In the genomic region with DNA sequence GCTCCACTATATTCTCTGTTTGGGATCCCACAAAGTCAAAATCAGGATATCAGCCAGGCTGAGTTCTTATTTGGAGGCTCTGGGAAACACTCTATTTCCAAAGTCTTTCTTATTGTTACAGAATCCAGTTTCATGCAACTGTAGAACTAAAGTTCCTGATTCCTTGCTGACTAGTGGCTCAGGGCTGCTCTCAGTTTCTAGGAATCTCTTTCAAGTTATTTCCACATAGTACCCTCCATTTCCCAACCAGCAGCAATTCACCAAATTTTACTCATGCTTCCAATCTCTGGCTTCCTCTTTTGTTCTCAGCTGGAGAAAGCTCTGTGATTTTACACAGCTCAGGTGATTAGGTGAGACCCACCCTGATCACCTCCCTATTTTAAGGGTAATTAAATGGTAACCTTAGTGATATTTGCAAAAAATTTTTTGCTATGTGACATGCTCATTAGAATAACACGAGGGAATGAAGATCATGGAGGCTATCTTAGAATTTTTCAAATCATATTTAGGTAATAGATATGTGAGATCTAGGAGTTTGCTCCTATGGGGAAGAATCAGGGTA, we compare ENCODE assay signal across 1 cellular context.
TF ChIP-seq lines count a peak whose summit lies in the region.

No MANE protein-coding gene starts in this region.

TF ChIP-seq in GM23338, 12 proteins besides CTCF, POLR2A, EP300 and RAD21 (continued from another document):
- TF ChIP-seq, protein P1, sequence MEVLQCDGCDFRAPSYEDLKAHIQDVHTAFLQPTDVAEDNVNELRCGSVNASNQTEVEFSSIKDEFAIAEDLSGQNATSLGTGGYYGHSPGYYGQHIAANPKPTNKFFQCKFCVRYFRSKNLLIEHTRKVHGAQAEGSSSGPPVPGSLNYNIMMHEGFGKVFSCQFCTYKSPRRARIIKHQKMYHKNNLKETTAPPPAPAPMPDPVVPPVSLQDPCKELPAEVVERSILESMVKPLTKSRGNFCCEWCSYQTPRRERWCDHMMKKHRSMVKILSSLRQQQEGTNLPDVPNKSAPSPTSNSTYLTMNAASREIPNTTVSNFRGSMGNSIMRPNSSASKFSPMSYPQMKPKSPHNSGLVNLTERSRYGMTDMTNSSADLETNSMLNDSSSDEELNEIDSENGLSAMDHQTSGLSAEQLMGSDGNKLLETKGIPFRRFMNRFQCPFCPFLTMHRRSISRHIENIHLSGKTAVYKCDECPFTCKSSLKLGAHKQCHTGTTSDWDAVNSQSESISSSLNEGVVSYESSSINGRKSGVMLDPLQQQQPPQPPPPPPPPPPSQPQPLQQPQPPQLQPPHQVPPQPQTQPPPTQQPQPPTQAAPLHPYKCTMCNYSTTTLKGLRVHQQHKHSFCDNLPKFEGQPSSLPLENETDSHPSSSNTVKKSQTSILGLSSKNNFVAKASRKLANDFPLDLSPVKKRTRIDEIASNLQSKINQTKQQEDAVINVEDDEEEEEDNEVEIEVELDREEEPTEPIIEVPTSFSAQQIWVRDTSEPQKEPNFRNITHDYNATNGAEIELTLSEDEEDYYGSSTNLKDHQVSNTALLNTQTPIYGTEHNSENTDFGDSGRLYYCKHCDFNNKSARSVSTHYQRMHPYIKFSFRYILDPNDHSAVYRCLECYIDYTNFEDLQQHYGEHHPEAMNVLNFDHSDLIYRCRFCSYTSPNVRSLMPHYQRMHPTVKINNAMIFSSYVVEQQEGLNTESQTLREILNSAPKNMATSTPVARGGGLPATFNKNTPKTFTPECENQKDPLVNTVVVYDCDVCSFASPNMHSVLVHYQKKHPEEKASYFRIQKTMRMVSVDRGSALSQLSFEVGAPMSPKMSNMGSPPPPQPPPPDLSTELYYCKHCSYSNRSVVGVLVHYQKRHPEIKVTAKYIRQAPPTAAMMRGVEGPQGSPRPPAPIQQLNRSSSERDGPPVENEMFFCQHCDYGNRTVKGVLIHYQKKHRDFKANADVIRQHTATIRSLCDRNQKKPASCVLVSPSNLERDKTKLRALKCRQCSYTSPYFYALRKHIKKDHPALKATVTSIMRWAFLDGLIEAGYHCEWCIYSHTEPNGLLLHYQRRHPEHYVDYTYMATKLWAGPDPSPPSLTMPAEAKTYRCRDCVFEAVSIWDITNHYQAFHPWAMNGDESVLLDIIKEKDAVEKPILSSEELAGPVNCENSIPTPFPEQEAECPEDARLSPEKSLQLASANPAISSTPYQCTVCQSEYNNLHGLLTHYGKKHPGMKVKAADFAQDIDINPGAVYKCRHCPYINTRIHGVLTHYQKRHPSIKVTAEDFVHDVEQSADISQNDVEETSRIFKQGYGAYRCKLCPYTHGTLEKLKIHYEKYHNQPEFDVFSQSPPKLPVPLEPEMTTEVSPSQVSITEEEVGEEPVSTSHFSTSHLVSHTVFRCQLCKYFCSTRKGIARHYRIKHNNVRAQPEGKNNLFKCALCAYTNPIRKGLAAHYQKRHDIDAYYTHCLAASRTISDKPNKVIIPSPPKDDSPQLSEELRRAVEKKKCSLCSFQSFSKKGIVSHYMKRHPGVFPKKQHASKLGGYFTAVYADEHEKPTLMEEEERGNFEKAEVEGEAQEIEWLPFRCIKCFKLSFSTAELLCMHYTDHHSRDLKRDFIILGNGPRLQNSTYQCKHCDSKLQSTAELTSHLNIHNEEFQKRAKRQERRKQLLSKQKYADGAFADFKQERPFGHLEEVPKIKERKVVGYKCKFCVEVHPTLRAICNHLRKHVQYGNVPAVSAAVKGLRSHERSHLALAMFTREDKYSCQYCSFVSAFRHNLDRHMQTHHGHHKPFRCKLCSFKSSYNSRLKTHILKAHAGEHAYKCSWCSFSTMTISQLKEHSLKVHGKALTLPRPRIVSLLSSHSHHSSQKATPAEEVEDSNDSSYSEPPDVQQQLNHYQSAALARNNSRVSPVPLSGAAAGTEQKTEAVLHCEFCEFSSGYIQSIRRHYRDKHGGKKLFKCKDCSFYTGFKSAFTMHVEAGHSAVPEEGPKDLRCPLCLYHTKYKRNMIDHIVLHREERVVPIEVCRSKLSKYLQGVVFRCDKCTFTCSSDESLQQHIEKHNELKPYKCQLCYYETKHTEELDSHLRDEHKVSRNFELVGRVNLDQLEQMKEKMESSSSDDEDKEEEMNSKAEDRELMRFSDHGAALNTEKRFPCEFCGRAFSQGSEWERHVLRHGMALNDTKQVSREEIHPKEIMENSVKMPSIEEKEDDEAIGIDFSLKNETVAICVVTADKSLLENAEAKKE (CRISPR knock-in tag; IDR thresholded peaks at IDR 0.05), result no peak
